Comparison of ENCODE assay signal across 10 cellular contexts in genomic region chr3:177194319-177194718, GRCh38. TPM values are rescaled to one million over a fixed set of nuclear protein-coding genes. Genes with fewer than 3 reads are reported as not detected.
DNase-seq lines count a peak whose midpoint lies in the region; TF ChIP-seq lines count a peak whose summit lies in the region.
"Had no signal": no experiment of that assay in that cellular context is flagged by ENCODE, and none has a peak within 500 bp of the region (broad histone marks: within the 10 kb centered on the region; RNA-seq: fewer than 3 reads in every experiment).

No MANE protein-coding gene starts in this region.

- H3K79me2 ChIP-seq in DOHH2 (ENCODE audit: control insufficient read depth, low read length) (peaks cover 75% of the 10 kb centered on the region), OCI-LY1 (ENCODE audit: insufficient read depth, low read length) (peaks cover 74% of the 10 kb centered on the region)

- H3K27me3 Mint-ChIP-seq in osteocyte (ENCODE audit: unreplicated experiment): no peaks in the 10 kb centered on the region

- TF ChIP-seq CTCF in DOHH2 (IDR thresholded peaks at IDR 0.05; ENCODE audit: low read depth, low read length, poor library complexity, severe bottlenecking): no peak
- no peak for TF ChIP-seq CTCF in OCI-LY1 (IDR thresholded peaks at IDR 0.05; ENCODE audit: low read length)
- no peak for TF ChIP-seq CTCF in osteocyte (IDR thresholded peaks at IDR 0.05)

- H3K9me3 ChIP-seq in DOHH2 (ENCODE audit: control insufficient read depth, insufficient read depth, low read length) (no peaks in the 10 kb centered on the region), OCI-LY1 (ENCODE audit: low read length) (no peaks in the 10 kb centered on the region), endocrine pancreas (ENCODE audit: control insufficient read depth, low read length) (no peaks in the 10 kb centered on the region)
- H3K9me3 ChIP-seq: SJCRH30 had no signal

- H3K36me3 ChIP-seq in DOHH2 (ENCODE audit: control insufficient read depth, low read length) (peaks cover 52% of the 10 kb centered on the region), OCI-LY1 (ENCODE audit: insufficient read depth, low read length) (peaks cover 41% of the 10 kb centered on the region), endocrine pancreas (ENCODE audit: control insufficient read depth, insufficient read depth, low read length) (no peaks in the 10 kb centered on the region)

- H3K4me2 ChIP-seq in DOHH2 (ENCODE audit: low read length) (peak overlapping the region; percentile 75), OCI-LY1 (ENCODE audit: low read length) (peak overlapping the region; percentile 68)

- H3K4me1 ChIP-seq in DOHH2 (ENCODE audit: control insufficient read depth, low read length) (peaks cover 61% of the 10 kb centered on the region), OCI-LY1 (ENCODE audit: insufficient read depth, low read length, severe bottlenecking) (peaks cover 63% of the 10 kb centered on the region), endocrine pancreas (ENCODE audit: control insufficient read depth, insufficient read depth, low read length) (peaks cover 8% of the 10 kb centered on the region)

- H3K9ac ChIP-seq in OCI-LY1 (ENCODE audit: low read length): peak overlapping the region; percentile 99
- H3K9ac ChIP-seq in endocrine pancreas (ENCODE audit: control insufficient read depth, insufficient read depth, low read length): no peak overlapping the region

- H3K9me3 Mint-ChIP-seq in osteocyte (ENCODE audit: unreplicated experiment): no peaks in the 10 kb centered on the region

- peak overlapping the region; percentile 93 for H3K4me3 Mint-ChIP-seq in osteocyte (ENCODE audit: unreplicated experiment)

- peaks cover 10% of the 10 kb centered on the region for H3K36me3 Mint-ChIP-seq in osteocyte (ENCODE audit: unreplicated experiment)

- H3K27ac ChIP-seq in DOHH2 (ENCODE audit: low read depth, low read length) (no peak overlapping the region), OCI-LY1 (ENCODE audit: low read depth, low read length, poor library complexity, severe bottlenecking) (peak overlapping the region; percentile 99)

- peaks cover 54% of the 10 kb centered on the region for H3K4me1 Mint-ChIP-seq in osteocyte (ENCODE audit: unreplicated experiment)

- DNase-seq in osteocyte (ENCODE audit: extremely low spot score, unreplicated experiment): no peak
- DNase-seq in HUDEP-2 (lab: John Stamatoyannopoulos, UW; ENCODE audit: unreplicated experiment in 76 of 76): no peak
- no peak for DNase-seq in HCEC 1CT
- no peak for DNase-seq in ureter (ENCODE audit: low spot score)
- no peak for DNase-seq in putamen (ENCODE audit: low spot score)
- DNase-seq: dermis blood vessel endothelial cell, SJCRH30 had no signal

- peaks cover 35% of the 10 kb centered on the region for H4K20me1 ChIP-seq in DOHH2 (ENCODE audit: control insufficient read depth, insufficient read depth, low read depth, low read length)
- H4K20me1 ChIP-seq in OCI-LY1 (ENCODE audit: insufficient read depth, low read length): peaks cover 2% of the 10 kb centered on the region; the same call in 1 of the 2 replicates

- H2AFZ ChIP-seq in OCI-LY1 (ENCODE audit: low read length): no peak overlapping the region

- H3K4me3 ChIP-seq in DOHH2 (ENCODE audit: low read length) (peak overlapping the region; percentile 99), OCI-LY1 (ENCODE audit: low read depth, low read length, poor library complexity, severe bottlenecking) (peak overlapping the region; percentile 83), endocrine pancreas (ENCODE audit: control insufficient read depth, insufficient read depth, low read length) (peak overlapping the region; percentile 94)

- H3F3A ChIP-seq in DOHH2 (ENCODE audit: control insufficient read depth, insufficient read depth) (peaks cover 7% of the 10 kb centered on the region; the same call in 1 of the 2 replicates), OCI-LY1 (ENCODE audit: insufficient read depth, low read length) (peaks cover 7% of the 10 kb centered on the region; the same call in 1 of the 2 replicates)

- peak overlapping the region; percentile 94 for H3K27ac Mint-ChIP-seq in osteocyte (ENCODE audit: unreplicated experiment)

- H3K27me3 ChIP-seq in DOHH2 (ENCODE audit: control insufficient read depth, low read length) (no peaks in the 10 kb centered on the region), OCI-LY1 (ENCODE audit: insufficient read depth, low read length) (no peaks in the 10 kb centered on the region), endocrine pancreas (ENCODE audit: control insufficient read depth, insufficient read depth, low read length) (no peaks in the 10 kb centered on the region)
- H3K27me3 ChIP-seq: SJCRH30 had no signal

- H3K9me2 ChIP-seq in DOHH2 (replicated peaks; ENCODE audit: control insufficient read depth, low read length) (no peaks in the 10 kb centered on the region), OCI-LY1 (ENCODE audit: low read depth, low read length) (no peaks in the 10 kb centered on the region)

RNA-seq across cellular contexts. Expression of gene TBL1XR1, which starts 3.0 kb away (rescaled TPM):
- total RNA-seq in osteocyte: 370 and 381 TPM in 2 replicates
- total RNA-seq in ureter: 181 TPM
